10 cellular contexts compared by ENCODE assay signal in genomic region chr5:172897691-172898512, GRCh38.
DNase-seq lines count a peak whose midpoint lies in the region; ATAC-seq and TF ChIP-seq lines count a peak whose summit lies in the region.
"Had no signal": no experiment of that assay in that cellular context is flagged by ENCODE, and none has a peak within 500 bp of the region (broad histone marks: within the 10 kb centered on the region; RNA-seq: fewer than 3 reads in every experiment).

No MANE protein-coding gene starts in this region.

- H3K9me3 Mint-ChIP-seq in natural killer cell = no peaks in the 10 kb centered on the region

- H3K36me3 Mint-ChIP-seq in natural killer cell = no peaks in the 10 kb centered on the region

- no peaks in the 10 kb centered on the region for H3K27me3 Mint-ChIP-seq in natural killer cell (ENCODE audit: low read depth in 2 of 2)

- TF ChIP-seq CTCF in natural killer cell (IDR thresholded peaks at IDR 0.05) = no peak

- peaks cover 11 to 16% of the 10 kb centered on the region in 2 donors for H3K4me1 Mint-ChIP-seq in natural killer cell

- H3K79me2 ChIP-seq in ACC112 (ENCODE audit: control insufficient read depth, insufficient read depth, low read length, unreplicated experiment) = peaks cover 9% of the 10 kb centered on the region

- H3K4me3 ChIP-seq in ACC112 (ENCODE audit: low read depth, low read length) = peak overlapping the region; percentile 43

- peak overlapping the region; percentile 99 for H3K27ac ChIP-seq in ACC112 (ENCODE audit: low read depth, low read length)

- peaks cover 16% of the 10 kb centered on the region; the same call in 1 of the 2 replicates for H3K36me3 ChIP-seq in ACC112 (ENCODE audit: insufficient read depth, low read length)

- H2AFZ ChIP-seq in ACC112 (ENCODE audit: low read length, unreplicated experiment) = no peak overlapping the region

- peak overlapping the region; percentile 78 for H3K4me3 Mint-ChIP-seq in natural killer cell

- no peaks in the 10 kb centered on the region for H3K27me3 ChIP-seq in ACC112 (ENCODE audit: insufficient read depth, low read length)

- DNase-seq in M059J (ENCODE audit: low read depth) = peak; percentile 91
- DNase-seq in dermis blood vessel endothelial cell = peak; percentile 93
- DNase-seq in natural killer cell = no peak
- DNase-seq in HuH-7.5 (ENCODE audit: low spot score) = no peak
- DNase-seq in germinal center (ENCODE audit: low spot score) = no peak
- no peak for DNase-seq in NCI-H82 treated with DMSO at 0.1 percent for 48 hours (lab: John Stamatoyannopoulos, UW; ENCODE audit: unreplicated experiment)
- DNase-seq: KG1; stimulated activated naive CD4-positive, alpha-beta T cell had no signal

- peak in 1 of 3 donors; percentile 21 for ATAC-seq in natural killer cell
- ATAC-seq in HG03342 (IDR thresholded peaks at IDR 0.05; ENCODE audit: unreplicated experiment) = no peak

- H3K4me1 ChIP-seq in ACC112 (ENCODE audit: control insufficient read depth, insufficient read depth, low read length, unreplicated experiment) = peaks cover 49% of the 10 kb centered on the region

- intact Hi-C loops in natural killer cell (cut with micrococcal nuclease) = no loop called here

- peak overlapping the region; percentile 35 to 87 for H3K27ac Mint-ChIP-seq in natural killer cell

Comparison
In these comparisons a context has a peak if more than half of its experiments do, and no peak if none do; other contexts are left out.
1. DNase-seq: peak in M059J (single experiment) and dermis blood vessel endothelial cell (single experiment); none in natural killer cell (single experiment), HuH-7.5 (single experiment), germinal center (single experiment) and NCI-H82 treated with DMSO at 0.1 percent for 48 hours (single experiment).